Comparison of ENCODE assay signal across 12 cellular contexts in the genomic region with DNA sequence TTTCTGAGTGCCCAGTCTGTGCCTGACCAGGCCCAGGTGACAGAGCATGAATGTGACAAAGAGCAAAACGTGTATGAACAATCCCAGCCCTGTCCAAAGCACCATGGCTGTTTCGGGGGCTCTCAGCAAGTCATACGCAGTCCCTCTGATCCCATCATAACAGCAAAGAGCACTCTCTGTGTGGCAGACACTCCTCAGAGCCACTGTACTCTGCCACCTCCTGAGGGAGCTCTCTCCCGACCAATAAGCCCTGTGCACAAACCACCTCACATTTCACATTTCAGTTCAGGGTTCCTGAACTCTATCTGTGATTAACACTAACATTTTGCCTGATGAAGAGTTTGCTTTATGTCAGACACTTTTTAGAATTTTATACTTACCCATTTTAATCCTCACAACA. TPM values are rescaled to one million over a fixed set of nuclear protein-coding genes. Genes with fewer than 3 reads are reported as not detected.
DNase-seq lines count a peak whose midpoint lies in the region; ATAC-seq and TF ChIP-seq lines count a peak whose summit lies in the region.
"Had no signal": no experiment of that assay in that cellular context is flagged by ENCODE, and none has a peak within 500 bp of the region (broad histone marks: within the 10 kb centered on the region; RNA-seq: fewer than 3 reads in every experiment).

No MANE protein-coding gene starts in this region.

- H3K36me3 Mint-ChIP-seq in T-helper 17 cell (ENCODE audit: low read depth) = no peaks in the 10 kb centered on the region

- H3K9ac ChIP-seq in BLaER1 treated with 17β-estradiol and CSF1 and Interleukin-3, amounts not matched to agents 10 nM and 100 nM = no peak overlapping the region; a peak in 1 of 22 replicates

- no peak for DNase-seq in T-helper 17 cell
- peak; percentile 48 for DNase-seq in islet precursor cell
- no peak for DNase-seq in cerebellar nuclear complex (lab: John Stamatoyannopoulos, UW)
- DNase-seq: activated CD8-positive, alpha-beta T cell treated with anti-CD3 and anti-CD28 coated beads for 36 hours; SJCRH30 had no signal

- peak overlapping the region; percentile 87 for H3K27ac Mint-ChIP-seq in T-helper 17 cell
- H3K27ac Mint-ChIP-seq: activated CD8-positive, alpha-beta T cell treated with anti-CD3 and anti-CD28 coated beads for 36 hours had no signal

- no peak overlapping the region for H3K4me3 Mint-ChIP-seq in T-helper 17 cell
- H3K4me3 Mint-ChIP-seq: activated CD8-positive, alpha-beta T cell treated with anti-CD3 and anti-CD28 coated beads for 36 hours had no signal

- H3K27me3 ChIP-seq in BLaER1 treated with 17β-estradiol and CSF1 and Interleukin-3, amounts not matched to agents 10 nM and 100 nM = no peaks in the 10 kb centered on the region
- H3K27me3 ChIP-seq: body of pancreas, SJCRH30 had no signal

- peaks cover 63 to 98% (median 81%) of the 10 kb centered on the region in 11 experiments for H4K20me1 ChIP-seq in BLaER1 treated with 17β-estradiol and CSF1 and Interleukin-3, amounts not matched to agents 10 nM and 100 nM

- H3K27ac ChIP-seq in BLaER1 treated with 17β-estradiol and CSF1 and Interleukin-3, amounts not matched to agents 10 nM and 100 nM = peak overlapping the region in 4 of 11 experiments; percentile 0 to 28 (median 22); a peak in 3 of 22 replicates
- H3K27ac ChIP-seq: SJCRH30 had no signal

- peaks cover 59 to 93% (median 76%) of the 10 kb centered on the region in 10 experiments for H3K4me1 ChIP-seq in BLaER1 treated with 17β-estradiol and CSF1 and Interleukin-3, amounts not matched to agents 10 nM and 100 nM
- H3K4me1 ChIP-seq: SJCRH30 had no signal

- ATAC-seq in T-helper 17 cell = no peak
- no peak for ATAC-seq in HG03469 (IDR thresholded peaks at IDR 0.05; ENCODE audit: unreplicated experiment)
- no peak for ATAC-seq in GM18873 (IDR thresholded peaks at IDR 0.05; ENCODE audit: low FRiP score, unreplicated experiment)
- ATAC-seq in GM19324 (IDR thresholded peaks at IDR 0.05; ENCODE audit: low FRiP score, unreplicated experiment) = no peak
- ATAC-seq: activated CD8-positive, alpha-beta T cell treated with anti-CD3 and anti-CD28 coated beads for 36 hours; body of pancreas had no signal

- peak overlapping the region in 7 of 11 experiments; percentile 41 to 99 (median 93); a peak in 8 of 22 replicates for H3K4me2 ChIP-seq in BLaER1 treated with 17β-estradiol and CSF1 and Interleukin-3, amounts not matched to agents 10 nM and 100 nM

- peak; percentile 31; the same call in 1 of the 2 replicates for TF ChIP-seq CTCF in GM12874 (IDR thresholded peaks at IDR 0.05; ENCODE audit: insufficient read depth, low read depth, low read length)

- no peaks in the 10 kb centered on the region for H3K9me3 ChIP-seq in BLaER1 treated with 17β-estradiol and CSF1 and Interleukin-3, amounts not matched to agents 10 nM and 100 nM (replicated peaks in 1 of 11)
- no peaks in the 10 kb centered on the region for H3K9me3 ChIP-seq in T-helper 17 cell (ENCODE audit: control insufficient read depth, low read length, poor library complexity, severe bottlenecking)
- H3K9me3 ChIP-seq: body of pancreas, SJCRH30 had no signal

- H3K27me3 Mint-ChIP-seq in T-helper 17 cell = no peaks in the 10 kb centered on the region
- H3K27me3 Mint-ChIP-seq: activated CD8-positive, alpha-beta T cell treated with anti-CD3 and anti-CD28 coated beads for 36 hours had no signal

- H3K4me3 ChIP-seq in BLaER1 treated with 17β-estradiol and CSF1 and Interleukin-3, amounts not matched to agents 10 nM and 100 nM = no peak overlapping the region
- H3K4me3 ChIP-seq: body of pancreas, SJCRH30 had no signal

- peaks cover 3 to 79% (median 41%) of the 10 kb centered on the region in 11 experiments; a peak in 19 of 22 replicates for H3K36me3 ChIP-seq in BLaER1 treated with 17β-estradiol and CSF1 and Interleukin-3, amounts not matched to agents 10 nM and 100 nM
- H3K36me3 ChIP-seq: SJCRH30 had no signal

- peaks cover 67% of the 10 kb centered on the region for H3K4me1 Mint-ChIP-seq in T-helper 17 cell

RNA-seq across cellular contexts. Expression of a gene that starts 6.6 kb away (rescaled TPM):
- 10 to 100 TPM; 37.7 TPM for total RNA-seq in T-helper 17 cell

RNA-seq across cellular contexts. Expression of a gene that starts 15.5 kb away (rescaled TPM):
- total RNA-seq in T-helper 17 cell = under 1 TPM; 0.20 to 0.29 TPM
- total RNA-seq: activated CD8-positive, alpha-beta T cell treated with anti-CD3 and anti-CD28 coated beads for 36 hours; Daoy; SJCRH30 had no signal

RNA-seq across cellular contexts. Expression of a gene that starts 28.8 kb away (rescaled TPM):
- 10 to 100 TPM; 34.7 to 46.5 TPM for total RNA-seq in T-helper 17 cell

RNA-seq across cellular contexts. Expression of a gene that starts 34.5 kb away (rescaled TPM):
- total RNA-seq in T-helper 17 cell = not detected
- total RNA-seq: activated CD8-positive, alpha-beta T cell treated with anti-CD3 and anti-CD28 coated beads for 36 hours; body of pancreas; Daoy; SJCRH30 had no signal
